29 cellular contexts compared by ENCODE assay signal in the genomic region with DNA sequence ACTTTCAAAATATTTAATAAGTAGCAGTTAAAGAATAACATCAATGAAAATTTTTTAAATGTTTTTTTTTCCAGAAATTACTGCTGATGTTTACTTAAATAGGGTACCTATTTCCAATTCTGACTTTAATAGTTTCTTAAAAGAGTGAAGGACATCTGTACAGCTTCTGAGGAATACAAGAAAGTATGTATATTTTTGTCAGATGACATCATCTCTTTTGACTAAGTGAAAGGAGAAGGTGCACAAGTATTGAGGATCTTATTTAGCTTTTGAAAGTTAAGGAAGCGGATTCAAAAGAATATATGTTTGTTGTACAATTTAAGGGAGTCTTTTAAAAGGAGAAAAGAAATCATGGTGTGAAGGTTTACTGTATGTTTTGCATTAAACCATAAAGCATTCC.
"Had no signal": no experiment of that assay in that cellular context is flagged by ENCODE, and none has a peak within 500 bp of the region (broad histone marks: within the 10 kb centered on the region; RNA-seq: fewer than 3 reads in every experiment).

No MANE protein-coding gene starts in this region.

- ATAC-seq: effector memory CD8-positive, alpha-beta T cell; esophagus mucosa; foreskin keratinocyte; gastrocnemius medialis; gastroesophageal sphincter; heart left ventricle; heart right ventricle had no signal

- H3K27me3 Mint-ChIP-seq: dendritic cell treated with granulocyte-macrophage colony-stimulating factor and Interleukin-4, amounts not matched to agents 40 ng/mL and 50 ng/mL, for 4 days; effector memory CD8-positive, alpha-beta T cell had no signal

- H3K27me3 ChIP-seq: colonic mucosa, dorsolateral prefrontal cortex, esophagus muscularis mucosa, esophagus squamous epithelium, foreskin keratinocyte, gastrocnemius medialis, gastroesophageal sphincter, heart left ventricle, heart right ventricle had no signal

- H3K36me3 ChIP-seq: colonic mucosa, esophagus muscularis mucosa, esophagus squamous epithelium, gastrocnemius medialis, gastroesophageal sphincter, heart left ventricle, heart right ventricle had no signal

- H3K4me1 ChIP-seq: colonic mucosa, esophagus muscularis mucosa, esophagus squamous epithelium, gastroesophageal sphincter, heart right ventricle had no signal

- DNase-seq: colonic mucosa; cortex of kidney; dermis blood vessel endothelial cell; dorsolateral prefrontal cortex; effector CD4-positive, alpha-beta T cell; effector CD8-positive, alpha-beta T cell; effector memory CD4-positive, alpha-beta T cell; effector memory CD8-positive, alpha-beta T cell; endodermal cell; erythroblast; esophagus squamous epithelium; foreskin fibroblast; foreskin keratinocyte; foreskin melanocyte; gastrocnemius medialis; glutamatergic neuron; head of caudate nucleus; heart left ventricle; heart right ventricle had no signal

- H3K27ac Mint-ChIP-seq: dendritic cell treated with granulocyte-macrophage colony-stimulating factor and Interleukin-4, amounts not matched to agents 40 ng/mL and 50 ng/mL, for 4 days; effector memory CD8-positive, alpha-beta T cell; endodermal cell had no signal

- H3K4me1 Mint-ChIP-seq: endodermal cell had no signal

- H3K4me3 Mint-ChIP-seq: dendritic cell treated with granulocyte-macrophage colony-stimulating factor and Interleukin-4, amounts not matched to agents 40 ng/mL and 50 ng/mL, for 4 days; effector memory CD8-positive, alpha-beta T cell; endodermal cell had no signal

- H3K9me3 Mint-ChIP-seq: dendritic cell treated with granulocyte-macrophage colony-stimulating factor and Interleukin-4, amounts not matched to agents 40 ng/mL and 50 ng/mL, for 4 days had no signal

- FAIRE-seq: colon, endometrium, endothelial cell of umbilical vein, frontal cortex had no signal

- H3K9me3 ChIP-seq: colonic mucosa, esophagus muscularis mucosa, esophagus squamous epithelium, gastrocnemius medialis, gastroesophageal sphincter had no signal

- H3K27ac ChIP-seq: colonic mucosa, coronary artery, dorsolateral prefrontal cortex, epithelial cell of prostate, esophagus muscularis mucosa, esophagus squamous epithelium, foreskin keratinocyte, gastrocnemius medialis, gastroesophageal sphincter, heart left ventricle, heart right ventricle had no signal

- H3K4me3 ChIP-seq: colonic mucosa, coronary artery, dorsolateral prefrontal cortex, esophagus muscularis mucosa, esophagus squamous epithelium, gastrocnemius medialis, gastroesophageal sphincter, heart left ventricle, heart right ventricle had no signal
